9 cellular contexts compared by ENCODE assay signal in the genomic region with DNA sequence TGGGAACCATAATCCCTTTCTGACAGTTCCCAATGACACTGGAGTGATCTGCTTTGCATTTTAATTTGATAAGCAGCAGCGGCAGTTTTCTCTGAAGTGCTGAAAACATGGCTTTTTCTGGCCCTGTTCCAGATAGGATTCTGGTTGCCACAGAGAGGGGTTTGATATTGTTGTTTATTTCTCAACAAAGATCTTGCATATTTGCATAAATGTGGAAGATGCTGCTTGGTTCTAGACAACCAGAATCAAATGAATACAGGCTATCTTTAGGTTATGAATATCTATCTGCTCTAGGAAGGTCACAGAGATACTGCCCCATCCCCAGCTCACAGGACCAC.
DNase-seq lines count a peak whose midpoint lies in the region; ATAC-seq, FAIRE-seq and TF ChIP-seq lines count a peak whose summit lies in the region.
"Had no signal": no experiment of that assay in that cellular context is flagged by ENCODE, and none has a peak within 500 bp of the region (broad histone marks: within the 10 kb centered on the region; RNA-seq: fewer than 3 reads in every experiment).

No MANE protein-coding gene starts in this region.

- peak overlapping the region; percentile 35 for H3K27ac Mint-ChIP-seq in astrocyte (ENCODE audit: unreplicated experiment)
- H3K27ac Mint-ChIP-seq in natural killer cell treated with Interleukin-12 subunit alpha and Interleukin-12 subunit beta and Interleukin-15 and Interleukin-18, amount 100 ng/mL, for 72 hours, result peak overlapping the region; percentile 84 to 91

- peak overlapping the region; percentile 96 for H3K4me2 ChIP-seq in KMS-11
- peak overlapping the region; percentile 14 for H3K4me2 ChIP-seq in astrocyte (ENCODE audit: low read length)
- no peak overlapping the region for H3K4me2 ChIP-seq in smooth muscle cell

- H3K27me3 Mint-ChIP-seq in astrocyte (ENCODE audit: low read depth, unreplicated experiment), result no peaks in the 10 kb centered on the region
- no peaks in the 10 kb centered on the region for H3K27me3 Mint-ChIP-seq in natural killer cell treated with Interleukin-12 subunit alpha and Interleukin-12 subunit beta and Interleukin-15 and Interleukin-18, amount 100 ng/mL, for 72 hours

- H3F3A ChIP-seq in smooth muscle cell (ENCODE audit: low read depth), result peaks cover 17% of the 10 kb centered on the region

- peak; percentile 28 for DNase-seq in NCI-H1092 (lab: John Stamatoyannopoulos, UW)
- no peak for DNase-seq in NCI-H1092 treated with DMSO at 0.1 percent for 48 hours (lab: John Stamatoyannopoulos, UW)
- no peak for DNase-seq in astrocyte (ENCODE audit: low read depth)
- DNase-seq in natural killer cell treated with Interleukin-12 subunit alpha and Interleukin-12 subunit beta and Interleukin-15 and Interleukin-18, amount 100 ng/mL, for 72 hours (ENCODE audit: low spot score), result no peak
- DNase-seq in smooth muscle cell (lab: John Stamatoyannopoulos, UW; ENCODE audit: unreplicated experiment), result no peak
- DNase-seq in NCI-H2107 (lab: John Stamatoyannopoulos, UW), result no peak
- DNase-seq in upper lobe of left lung, result no peak

- H2AFZ ChIP-seq in KMS-11 (ENCODE audit: low read depth) (no peak overlapping the region), astrocyte (ENCODE audit: low read depth, low read length) (no peak overlapping the region), smooth muscle cell (ENCODE audit: low read depth) (no peak overlapping the region)

- H3K79me2 ChIP-seq in KMS-11 (ENCODE audit: insufficient read depth, low read depth), result peaks cover 91% of the 10 kb centered on the region
- H3K79me2 ChIP-seq in astrocyte (ENCODE audit: insufficient read depth, low read length), result peaks cover 73% of the 10 kb centered on the region
- peaks cover 65% of the 10 kb centered on the region for H3K79me2 ChIP-seq in smooth muscle cell (ENCODE audit: low read depth)

- no peaks in the 10 kb centered on the region for H4K20me1 ChIP-seq in KMS-11 (ENCODE audit: insufficient read depth)
- H4K20me1 ChIP-seq in astrocyte (ENCODE audit: insufficient read depth, low read length), result peaks cover 73% of the 10 kb centered on the region
- H4K20me1 ChIP-seq in smooth muscle cell (ENCODE audit: low read depth), result peaks cover 94% of the 10 kb centered on the region

- no peak for TF ChIP-seq EP300 in upper lobe of left lung (IDR thresholded peaks at IDR 0.05)

- no peaks in the 10 kb centered on the region for H3K9me3 ChIP-seq in astrocyte (ENCODE audit: insufficient read depth, low read depth, low read length)
- H3K9me3 ChIP-seq in smooth muscle cell (replicated peaks; ENCODE audit: low read depth), result no peaks in the 10 kb centered on the region
- no peaks in the 10 kb centered on the region for H3K9me3 ChIP-seq in upper lobe of left lung

- H3K4me3 Mint-ChIP-seq in astrocyte (ENCODE audit: unreplicated experiment), result no peak overlapping the region
- peak overlapping the region; percentile 86 for H3K4me3 Mint-ChIP-seq in natural killer cell treated with Interleukin-12 subunit alpha and Interleukin-12 subunit beta and Interleukin-15 and Interleukin-18, amount 100 ng/mL, for 72 hours

- H3K9ac ChIP-seq in KMS-11 (peak overlapping the region; percentile 45; the same call in 1 of the 2 replicates), astrocyte (ENCODE audit: low read length) (no peak overlapping the region), smooth muscle cell (ENCODE audit: low read depth) (no peak overlapping the region)

- no peak for FAIRE-seq in astrocyte (lab: Jason Lieb, UNC)
- FAIRE-seq: A204.1 had no signal

- TF ChIP-seq CTCF in KMS-11 (conservative IDR thresholded peaks at IDR 0.05; ENCODE audit: low read depth, low read length), result no peak
- TF ChIP-seq CTCF in astrocyte (IDR thresholded peaks at IDR 0.05; ENCODE audit: insufficient read depth, low read depth, low read length), result no peak
- TF ChIP-seq CTCF in smooth muscle cell (IDR thresholded peaks at IDR 0.05; ENCODE audit: borderline replicate concordance, insufficient read depth, poor library complexity, severe bottlenecking), result no peak
- no peak for TF ChIP-seq CTCF in upper lobe of left lung (IDR thresholded peaks at IDR 0.05)

- no peaks in the 10 kb centered on the region for H3K27me3 ChIP-seq in KMS-11 (ENCODE audit: insufficient read depth, low read depth)
- no peaks in the 10 kb centered on the region for H3K27me3 ChIP-seq in astrocyte (ENCODE audit: insufficient read depth, low read length)
- no peaks in the 10 kb centered on the region for H3K27me3 ChIP-seq in smooth muscle cell (ENCODE audit: low read depth)
- H3K27me3 ChIP-seq in upper lobe of left lung, result no peaks in the 10 kb centered on the region

- TF ChIP-seq POLR2A in upper lobe of left lung (IDR thresholded peaks at IDR 0.05), result no peak

- peaks cover 3% of the 10 kb centered on the region for H3K36me3 Mint-ChIP-seq in astrocyte (ENCODE audit: low read depth, unreplicated experiment)
- no peaks in the 10 kb centered on the region for H3K36me3 Mint-ChIP-seq in natural killer cell treated with Interleukin-12 subunit alpha and Interleukin-12 subunit beta and Interleukin-15 and Interleukin-18, amount 100 ng/mL, for 72 hours

- H3K4me1 Mint-ChIP-seq in astrocyte (ENCODE audit: low read depth, unreplicated experiment), result peaks cover 30% of the 10 kb centered on the region
- peaks cover 39 to 43% of the 10 kb centered on the region in 2 donors for H3K4me1 Mint-ChIP-seq in natural killer cell treated with Interleukin-12 subunit alpha and Interleukin-12 subunit beta and Interleukin-15 and Interleukin-18, amount 100 ng/mL, for 72 hours (ENCODE audit: low read depth in 2 of 2)

- no peak for ATAC-seq in natural killer cell treated with Interleukin-12 subunit alpha and Interleukin-12 subunit beta and Interleukin-15 and Interleukin-18, amount 100 ng/mL, for 72 hours
- no peak for ATAC-seq in upper lobe of left lung (ENCODE audit: low FRiP score in 2 of 2)

- peak overlapping the region; percentile 80 for H3K27ac ChIP-seq in KMS-11
- H3K27ac ChIP-seq in astrocyte (ENCODE audit: low read depth, low read length), result no peak overlapping the region
- no peak overlapping the region for H3K27ac ChIP-seq in smooth muscle cell (ENCODE audit: low read depth)
- H3K27ac ChIP-seq in upper lobe of left lung, result peak overlapping the region in 2 of 4 donors; percentile 34 to 35

- H3K4me1 ChIP-seq in KMS-11 (ENCODE audit: low read depth, poor library complexity, severe bottlenecking), result peaks cover 82% of the 10 kb centered on the region
- H3K4me1 ChIP-seq in astrocyte (ENCODE audit: insufficient read depth, low read length), result no peaks in the 10 kb centered on the region
- H3K4me1 ChIP-seq in smooth muscle cell (ENCODE audit: low read depth), result peaks cover 23% of the 10 kb centered on the region
- peaks cover 23 to 49% (median 34%) of the 10 kb centered on the region in 4 donors for H3K4me1 ChIP-seq in upper lobe of left lung

- 45% methylated on average over 1 of the region's 1 CpG for WGBS in smooth muscle cell (ENCODE audit: low lambda C conversion rate)
- WGBS in upper lobe of left lung, 2 donors, result 0 to 15% methylated on average over 1 of the region's 1 CpG

- H3K36me3 ChIP-seq in KMS-11 (ENCODE audit: insufficient read depth) (no peaks in the 10 kb centered on the region), astrocyte (ENCODE audit: insufficient read depth, low read length) (no peaks in the 10 kb centered on the region), smooth muscle cell (ENCODE audit: low read depth) (no peaks in the 10 kb centered on the region), upper lobe of left lung (no peaks in the 10 kb centered on the region)

- H3K9me3 Mint-ChIP-seq in astrocyte (ENCODE audit: unreplicated experiment), result no peaks in the 10 kb centered on the region
- H3K9me3 Mint-ChIP-seq in natural killer cell treated with Interleukin-12 subunit alpha and Interleukin-12 subunit beta and Interleukin-15 and Interleukin-18, amount 100 ng/mL, for 72 hours, result no peaks in the 10 kb centered on the region

- H3K4me3 ChIP-seq in KMS-11 (IDR thresholded peaks at IDR 0.05; ENCODE audit: insufficient read depth, low read depth, low read length) (no peak overlapping the region), astrocyte (ENCODE audit: insufficient read depth, low read depth, low read length) (no peak overlapping the region), smooth muscle cell (no peak overlapping the region), upper lobe of left lung (no peak overlapping the region)
